In the genomic region with DNA sequence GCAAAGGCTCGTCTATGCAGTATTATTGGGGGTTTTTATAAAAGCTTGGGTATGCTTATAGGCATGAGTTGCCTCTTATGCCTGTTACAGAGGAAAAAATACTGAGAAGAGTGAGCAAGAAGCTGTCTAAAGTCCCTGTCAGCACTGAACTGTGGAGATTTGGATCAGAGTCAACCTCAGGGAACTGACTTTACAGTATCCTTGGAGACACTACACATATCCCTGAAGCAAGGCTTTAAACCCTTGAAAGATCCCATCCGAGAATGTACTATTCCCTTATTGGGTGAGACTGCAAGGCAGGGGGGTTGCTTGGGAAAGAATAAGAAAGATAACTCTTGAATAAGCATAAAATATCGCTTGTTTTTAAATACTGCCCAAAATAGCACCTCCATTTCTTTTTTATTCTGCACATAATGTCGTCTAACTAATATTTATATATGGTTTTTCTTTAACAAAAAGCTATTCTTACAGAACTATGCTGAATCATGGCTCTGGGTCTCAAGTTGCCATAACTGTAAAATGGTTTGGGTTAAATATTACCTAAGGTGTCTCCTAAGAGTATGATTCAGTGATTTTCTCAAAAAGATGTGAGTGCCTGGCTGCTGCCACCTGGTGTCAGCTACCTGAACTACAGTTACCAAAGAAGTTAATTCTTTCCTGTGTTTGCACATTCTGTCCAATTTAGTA, we compare ENCODE assay signal across 9 cellular contexts.
DNase-seq lines count a peak whose midpoint lies in the region; ATAC-seq and TF ChIP-seq lines count a peak whose summit lies in the region.
"Had no signal": no experiment of that assay in that cellular context is flagged by ENCODE, and none has a peak within 500 bp of the region (broad histone marks: within the 10 kb centered on the region; RNA-seq: fewer than 3 reads in every experiment).

No MANE protein-coding gene starts in this region.

- CTCF ChIA-PET in AG04449 (lab: Yijun Ruan, JAX) (interaction anchor here (0.6 to 5.0 kb wide), 18 partner anchors 8 to 1026 kb away, joined by 3 to 75 read pairs (median 4); no protein-coding TSS in a partner anchor), activated B cell treated with CpG ODN at 0.5 μM for 24 hours (lab: Charles Lee) (interaction anchor here (1.2 to 4.0 kb wide), 9 partner anchors 9 to 737 kb away, joined by 3 to 21 read pairs (median 6); no protein-coding TSS in a partner anchor)

- H3F3A ChIP-seq in smooth muscle cell (ENCODE audit: low read depth), result no peaks in the 10 kb centered on the region

- H3K9me3 Mint-ChIP-seq in activated B cell treated with CpG ODN at 0.5 μM for 24 hours (peaks cover 5% of the 10 kb centered on the region), glutamatergic neuron (ENCODE audit: unreplicated experiment) (peaks cover 1% of the 10 kb centered on the region)
- H3K9me3 Mint-ChIP-seq in stimulated activated memory B cell treated with anti-CD40 and anti-IgM and Interleukin-4, amounts not matched to agents 10 μg/mL and 1 μg/mL and 100 μg/mL, for 72 hours, result peaks cover 4% of the 10 kb centered on the region

- ATAC-seq in activated B cell treated with CpG ODN at 0.5 μM for 24 hours (ENCODE audit: low read depth), result peak; percentile 69
- no peak for ATAC-seq in stimulated activated memory B cell treated with anti-CD40 and anti-IgM and Interleukin-4, amounts not matched to agents 10 μg/mL and 1 μg/mL and 100 μg/mL, for 72 hours

- no peak overlapping the region for H3K4me3 Mint-ChIP-seq in activated B cell treated with CpG ODN at 0.5 μM for 24 hours
- no peak overlapping the region for H3K4me3 Mint-ChIP-seq in glutamatergic neuron (ENCODE audit: unreplicated experiment)
- H3K4me3 Mint-ChIP-seq in stimulated activated memory B cell treated with anti-CD40 and anti-IgM and Interleukin-4, amounts not matched to agents 10 μg/mL and 1 μg/mL and 100 μg/mL, for 72 hours, result no peak overlapping the region

- H3K4me1 Mint-ChIP-seq in activated B cell treated with CpG ODN at 0.5 μM for 24 hours (no peaks in the 10 kb centered on the region), glutamatergic neuron (ENCODE audit: low read depth, unreplicated experiment) (peaks cover 9% of the 10 kb centered on the region)
- no peaks in the 10 kb centered on the region for H3K4me1 Mint-ChIP-seq in stimulated activated memory B cell treated with anti-CD40 and anti-IgM and Interleukin-4, amounts not matched to agents 10 μg/mL and 1 μg/mL and 100 μg/mL, for 72 hours

- no peaks in the 10 kb centered on the region for H3K27me3 ChIP-seq in smooth muscle cell (ENCODE audit: low read depth)
- H3K27me3 ChIP-seq: SJSA1 had no signal

- no peaks in the 10 kb centered on the region for H3K9me3 ChIP-seq in smooth muscle cell (replicated peaks; ENCODE audit: low read depth)
- H3K9me3 ChIP-seq: SJSA1 had no signal

- H4K20me1 ChIP-seq in smooth muscle cell (ENCODE audit: low read depth), result no peaks in the 10 kb centered on the region

- POLR2A ChIA-PET in AG04449 (lab: Yijun Ruan, JAX) (no interaction called here), activated B cell treated with CpG ODN at 0.5 μM for 24 hours (lab: Charles Lee) (no interaction called here)

- intact Hi-C loops in activated B cell treated with CpG ODN at 0.5 μM for 24 hours (cut with micrococcal nuclease), result loop anchor here (1.0 to 2.0 kb wide), 2 partner anchors 180 to 736 kb away; no protein-coding TSS in a partner anchor

- H3K27ac ChIP-seq in smooth muscle cell (ENCODE audit: low read depth), result no peak overlapping the region
- H3K27ac ChIP-seq: SJSA1 had no signal

- no peaks in the 10 kb centered on the region for H3K4me1 ChIP-seq in smooth muscle cell (ENCODE audit: low read depth)
- H3K4me1 ChIP-seq: SJSA1 had no signal

- H3K36me3 Mint-ChIP-seq in activated B cell treated with CpG ODN at 0.5 μM for 24 hours (ENCODE audit: low read depth), result no peaks in the 10 kb centered on the region
- H3K36me3 Mint-ChIP-seq in glutamatergic neuron (ENCODE audit: unreplicated experiment), result peaks cover 1% of the 10 kb centered on the region
- no peaks in the 10 kb centered on the region for H3K36me3 Mint-ChIP-seq in stimulated activated memory B cell treated with anti-CD40 and anti-IgM and Interleukin-4, amounts not matched to agents 10 μg/mL and 1 μg/mL and 100 μg/mL, for 72 hours

- DNase-seq in AG04449 (ENCODE audit: low read depth, low spot score), result no peak
- no peak for DNase-seq in GM12864 (ENCODE audit: low read depth)
- DNase-seq in HCEC 1CT, result peak; percentile 38
- peak; percentile 4 for DNase-seq in LNCaP clone FGC (ENCODE audit: low read depth)
- DNase-seq in activated B cell treated with CpG ODN at 0.5 μM for 24 hours, result no peak
- DNase-seq in glutamatergic neuron, result peak; percentile 51
- DNase-seq in smooth muscle cell (lab: John Stamatoyannopoulos, UW; ENCODE audit: unreplicated experiment), result no peak

- WGBS in smooth muscle cell (ENCODE audit: low lambda C conversion rate), result 67% methylated on average over 4 of the region's 4 CpGs

- no peak overlapping the region for H3K9ac ChIP-seq in smooth muscle cell (ENCODE audit: low read depth)

- no peak overlapping the region for H3K4me2 ChIP-seq in smooth muscle cell

- TF ChIP-seq CTCF in AG04449 (IDR thresholded peaks at IDR 0.05; ENCODE audit: insufficient read depth, low read length, missing control alignments), result peak; percentile 61
- peak; percentile 72 for TF ChIP-seq CTCF in GM12864 (IDR thresholded peaks at IDR 0.05; ENCODE audit: low read depth, low read length, missing control alignments)
- TF ChIP-seq CTCF in LNCaP clone FGC (IDR thresholded peaks at IDR 0.05; ENCODE audit: control insufficient read depth, extremely low read depth, insufficient read depth), result peak; percentile 80
- TF ChIP-seq CTCF in activated B cell treated with CpG ODN at 0.5 μM for 24 hours (IDR thresholded peaks at IDR 0.05), result no peak
- peak; percentile 95 for TF ChIP-seq CTCF in glutamatergic neuron (IDR thresholded peaks at IDR 0.05; ENCODE audit: partially characterized antibody, unreplicated experiment)
- TF ChIP-seq CTCF in smooth muscle cell (IDR thresholded peaks at IDR 0.05; ENCODE audit: borderline replicate concordance, insufficient read depth, poor library complexity, severe bottlenecking), result peak; percentile 82

- H3K27ac Mint-ChIP-seq in activated B cell treated with CpG ODN at 0.5 μM for 24 hours (no peak overlapping the region), glutamatergic neuron (ENCODE audit: unreplicated experiment) (no peak overlapping the region)
- no peak overlapping the region for H3K27ac Mint-ChIP-seq in stimulated activated memory B cell treated with anti-CD40 and anti-IgM and Interleukin-4, amounts not matched to agents 10 μg/mL and 1 μg/mL and 100 μg/mL, for 72 hours

- H3K4me3 ChIP-seq in AG04449 (ENCODE audit: low read depth, low read length), result no peak overlapping the region
- no peak overlapping the region for H3K4me3 ChIP-seq in GM12864 (ENCODE audit: low read depth, low read length)
- no peak overlapping the region for H3K4me3 ChIP-seq in LNCaP clone FGC (ENCODE audit: low read depth, low read length)
- no peak overlapping the region for H3K4me3 ChIP-seq in smooth muscle cell
- H3K4me3 ChIP-seq: SJSA1 had no signal

- H3K27me3 Mint-ChIP-seq in activated B cell treated with CpG ODN at 0.5 μM for 24 hours, result peaks cover 7% of the 10 kb centered on the region
- H3K27me3 Mint-ChIP-seq in glutamatergic neuron (ENCODE audit: unreplicated experiment), result peaks cover 4% of the 10 kb centered on the region
- no peaks in the 10 kb centered on the region for H3K27me3 Mint-ChIP-seq in stimulated activated memory B cell treated with anti-CD40 and anti-IgM and Interleukin-4, amounts not matched to agents 10 μg/mL and 1 μg/mL and 100 μg/mL, for 72 hours

- no peaks in the 10 kb centered on the region for H3K79me2 ChIP-seq in smooth muscle cell (ENCODE audit: low read depth)

- H3K36me3 ChIP-seq in smooth muscle cell (ENCODE audit: low read depth), result no peaks in the 10 kb centered on the region
- H3K36me3 ChIP-seq: SJSA1 had no signal

- no peak overlapping the region for H2AFZ ChIP-seq in smooth muscle cell (ENCODE audit: low read depth)

Comparison
In these comparisons a context has a peak if more than half of its experiments do, and no peak if none do; other contexts are left out.
1. DNase-seq: peak in HCEC 1CT (single experiment), LNCaP clone FGC (single experiment) and glutamatergic neuron (single experiment); none in AG04449 (single experiment), GM12864 (single experiment), activated B cell treated with CpG ODN at 0.5 μM for 24 hours (single experiment) and smooth muscle cell (single experiment).